Comparison of ENCODE assay signal across 8 cellular contexts in genomic region chr2:27211943-27212625, GRCh38. TPM values are rescaled to one million over a fixed set of nuclear protein-coding genes. Genes with fewer than 3 reads are reported as not detected.
DNase-seq lines count a peak whose midpoint lies in the region; ATAC-seq and TF ChIP-seq lines count a peak whose summit lies in the region.

Gene ATRAID (plus strand): TSS chr2:27212041. CDS start chr2:27212369, 328 bp downstream.
Gene SLC5A6 (minus strand): TSS chr2:27212268. CDS start chr2:27207650, 4,618 bp downstream.

- H3K9ac ChIP-seq in iPS-20b (ENCODE audit: low read depth, low read length): peak within 1 kb of the TSS; percentile 96

- peaks cover 8% of the 10 kb centered on the region; the same call in 1 of the 2 replicates for H3K4me1 ChIP-seq in iPS-20b (ENCODE audit: insufficient read depth, low read length)

- H3K27ac ChIP-seq in AG04450 (ENCODE audit: low read depth, low read length): peak within 1 kb of the TSS; percentile 97
- peak within 1 kb of the TSS; percentile 98 for H3K27ac ChIP-seq in WERI-Rb-1
- H3K27ac ChIP-seq in iPS-20b (ENCODE audit: low read length): peak within 1 kb of the TSS; percentile 81
- peak within 1 kb of the TSS; percentile 89 to 99 (median 98) for H3K27ac ChIP-seq in skin epidermis

- ATAC-seq in GM18909 (IDR thresholded peaks at IDR 0.05; ENCODE audit: poor library complexity, unreplicated experiment) (peak; percentile 82), HG03139 (IDR thresholded peaks at IDR 0.05; ENCODE audit: unreplicated experiment) (peak; percentile 59)

- no peaks in the 10 kb centered on the region for H3K27me3 ChIP-seq in AG04450 (ENCODE audit: control insufficient read depth, insufficient read depth, low read length)
- no peaks in the 10 kb centered on the region for H3K27me3 ChIP-seq in WERI-Rb-1 (ENCODE audit: insufficient read depth, low read depth, severe bottlenecking)
- H3K27me3 ChIP-seq in iPS-20b (ENCODE audit: insufficient read depth, low read length): no peaks in the 10 kb centered on the region

- H3K9me3 ChIP-seq in AG04450 (ENCODE audit: control insufficient read depth, insufficient read depth, low read length) (no peaks in the 10 kb centered on the region), WERI-Rb-1 (ENCODE audit: severe bottlenecking) (no peaks in the 10 kb centered on the region), iPS-20b (ENCODE audit: insufficient read depth, low read depth, low read length) (no peaks in the 10 kb centered on the region)

- H3K36me3 ChIP-seq in WERI-Rb-1 (peaks cover 67% of the 10 kb centered on the region), iPS-20b (ENCODE audit: insufficient read depth, low read depth, low read length) (peaks cover 58% of the 10 kb centered on the region)

- TF ChIP-seq CTCF in AG04450 (IDR thresholded peaks at IDR 0.05; ENCODE audit: low read depth, low read length): no peak
- no peak for TF ChIP-seq CTCF in WERI-Rb-1 (IDR thresholded peaks at IDR 0.05; ENCODE audit: low read depth, low read length)

- POLR2A ChIA-PET in AG04450 (lab: Yijun Ruan, JAX): interaction anchor here (0.6 to 1.0 kb wide), 6 partner anchors 78 to 149 kb away, joined by 3 to 13 read pairs (median 4); partner anchors contain the start of gene PREB

- CTCF ChIA-PET in AG04450 (lab: Charles Lee): interaction anchor here (0.7 to 1.6 kb wide), 2 partner anchors 21 to 114 kb away, joined by 4 to 5 read pairs; no protein-coding TSS in a partner anchor

- DNase-seq in AG04450 (ENCODE audit: low read depth, low spot score) (peak; percentile 34), NCI-H2196 treated with DMSO at 0.1 percent for 48 hours (lab: John Stamatoyannopoulos, UW; ENCODE audit: unreplicated experiment) (peak; percentile 88), WERI-Rb-1 (peak; percentile 92), T47D (ENCODE audit: low read depth in 1 of 2, low spot score in 1 of 2) (peak; percentile 81 to 85)

- peak within 1 kb of the TSS; percentile 95 for H3K4me3 ChIP-seq in AG04450 (ENCODE audit: low read depth, low read length)
- peak within 1 kb of the TSS; percentile 91 for H3K4me3 ChIP-seq in WERI-Rb-1 (ENCODE audit: low read depth, low read length)
- peak within 1 kb of the TSS; percentile 87 for H3K4me3 ChIP-seq in iPS-20b (ENCODE audit: low read length)
- peak within 1 kb of the TSS; percentile 52 to 82 (median 70) for H3K4me3 ChIP-seq in skin epidermis

- in situ Hi-C loops in T47D (cut with HindIII; ENCODE audit: low pct_unique_long_range_greater_than_20kb, low sequenced_read_pairs): no loop called here

RNA-seq across cellular contexts. Expression of gene ATRAID, which starts in this region (rescaled TPM):
- 219 and 233 TPM in 2 replicates for polyA plus RNA-seq in AG04450 (2011; rRNA removed)
- polyA minus RNA-seq in AG04450 (2011; rRNA and poly(A)+ RNA removed): 84.3 and 91.3 TPM in 2 replicates

RNA-seq across cellular contexts. Expression of gene SLC5A6, which starts in this region (rescaled TPM):
- 22.0 and 23.2 TPM in 2 replicates for polyA plus RNA-seq in AG04450 (2011; rRNA removed)
- 34.4 and 48.8 TPM in 2 replicates for polyA minus RNA-seq in AG04450 (2011; rRNA and poly(A)+ RNA removed)

Comparison
In these comparisons a context has a peak if more than half of its experiments do, and no peak if none do; other contexts are left out.
1. Peak in every context shown above with its lines: DNase-seq, ATAC-seq, H3K4me3 ChIP-seq and H3K27ac ChIP-seq.
2. DNase-seq: peak in every context shown above with its lines; median percentile 92 in WERI-Rb-1; 88 in NCI-H2196 treated with DMSO at 0.1 percent for 48 hours; 83 in T47D; 34 in AG04450.